Comparison of ENCODE assay signal across 9 cellular contexts in the genomic region with DNA sequence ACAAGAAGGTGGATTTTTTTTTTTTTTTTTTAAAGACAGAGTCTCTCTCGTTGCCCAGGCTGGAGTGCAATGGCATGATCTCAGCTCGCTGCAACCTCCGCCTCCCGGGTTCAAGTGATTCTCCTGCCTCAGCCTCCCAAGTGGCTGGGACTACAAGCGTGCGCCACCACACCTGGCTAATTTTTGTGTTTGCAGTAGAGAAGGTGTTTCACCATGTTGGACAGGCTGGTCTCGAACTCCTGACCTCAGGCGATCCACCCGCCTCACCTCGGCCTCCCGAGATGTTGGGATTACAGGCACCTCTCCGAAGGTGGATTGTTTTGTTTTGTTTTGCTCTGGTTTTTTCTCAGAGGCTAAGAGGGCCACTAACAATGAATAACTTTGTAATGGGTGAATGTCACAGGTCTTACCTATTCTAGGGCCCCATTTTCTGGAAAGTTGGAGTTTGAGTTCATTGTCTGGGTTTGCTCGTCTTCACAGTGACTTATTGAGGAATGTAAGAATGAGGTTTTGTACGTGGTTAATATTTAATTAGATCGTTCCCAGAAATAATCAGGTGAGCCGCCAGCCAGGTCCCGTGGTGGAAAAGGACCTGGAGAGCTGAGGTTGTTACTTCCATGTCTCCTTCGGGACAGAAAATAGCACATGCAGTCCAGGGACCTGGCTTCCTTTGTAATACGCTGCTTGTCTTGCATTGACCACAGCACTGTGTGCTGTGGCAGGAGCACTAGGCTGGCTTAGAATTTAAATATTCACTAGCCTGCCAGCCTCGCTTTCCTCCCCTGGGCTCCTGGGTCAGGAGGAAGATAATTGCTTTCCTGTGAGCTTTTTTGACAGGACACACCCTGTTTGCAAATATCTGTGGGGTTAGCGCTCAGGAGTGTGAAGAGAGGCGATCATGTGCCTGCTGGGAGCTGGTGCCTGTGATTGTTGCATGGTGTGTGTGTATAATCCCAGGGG. TPM values are rescaled to one million over a fixed set of nuclear protein-coding genes. Genes with fewer than 3 reads are reported as not detected.
DNase-seq lines count a peak whose midpoint lies in the region; ATAC-seq and TF ChIP-seq lines count a peak whose summit lies in the region.
"Had no signal": no experiment of that assay in that cellular context is flagged by ENCODE, and none has a peak within 500 bp of the region (broad histone marks: within the 10 kb centered on the region; RNA-seq: fewer than 3 reads in every experiment).

No MANE protein-coding gene starts in this region.

- H3K9me3 ChIP-seq in tibial artery (no peaks in the 10 kb centered on the region), thyroid gland (no peaks in the 10 kb centered on the region)
- H3K9me3 ChIP-seq: psoas muscle had no signal

- H3K36me3 ChIP-seq in rectal smooth muscle tissue (ENCODE audit: control insufficient read depth, insufficient read depth, low read length) (no peaks in the 10 kb centered on the region), tibial artery (no peaks in the 10 kb centered on the region), thyroid gland (no peaks in the 10 kb centered on the region)

- DNase-seq in SIG-M5 treated with dmso at 0.1 percent for 504 hours (lab: John Stamatoyannopoulos, UW; ENCODE audit: unreplicated experiment) (peak; percentile 6), SIG-M5 (lab: John Stamatoyannopoulos, UW) (no peak), NCI-H526 treated with DMSO at 0.1 percent for 48 hours (lab: John Stamatoyannopoulos, UW) (peak; percentile 94), epithelial cell of prostate (ENCODE audit: low read depth, low spot score) (no peak), tibial artery (no peak), thyroid gland (no peak)
- DNase-seq: psoas muscle had no signal

- H3K27me3 ChIP-seq in rectal smooth muscle tissue (ENCODE audit: control insufficient read depth, insufficient read depth, low read length): no peaks in the 10 kb centered on the region
- no peaks in the 10 kb centered on the region for H3K27me3 ChIP-seq in tibial artery
- H3K27me3 ChIP-seq in thyroid gland: no peaks in the 10 kb centered on the region

- 93% methylated on average over 22 of the region's 22 CpGs for WGBS in thyroid gland, 2 donors

- TF ChIP-seq CTCF in tibial artery (IDR thresholded peaks at IDR 0.05) (no peak), thyroid gland (IDR thresholded peaks at IDR 0.05) (no peak)

- intact Hi-C loops in tibial artery (cut with DNase I; ENCODE audit: low total_unique reads): no loop called here
- intact Hi-C loops in thyroid gland (cut with DNase I): no loop called here

- peak overlapping the region; percentile 11 for H3K4me3 ChIP-seq in rectal smooth muscle tissue (ENCODE audit: low read length)
- H3K4me3 ChIP-seq in tibial artery: no peak overlapping the region
- no peak overlapping the region for H3K4me3 ChIP-seq in thyroid gland (replicated peaks in 1 of 3)

- ATAC-seq in GM21576 (IDR thresholded peaks at IDR 0.05; ENCODE audit: unreplicated experiment): no peak
- ATAC-seq: psoas muscle had no signal

- H3K27ac ChIP-seq in epithelial cell of prostate (peak overlapping the region; percentile 74), rectal smooth muscle tissue (ENCODE audit: low read depth, low read length) (no peak overlapping the region), tibial artery (peak overlapping the region in 1 of 2 donors; percentile 67), thyroid gland (no peak overlapping the region)
- H3K27ac ChIP-seq: psoas muscle had no signal

- H3K4me1 ChIP-seq in rectal smooth muscle tissue (ENCODE audit: control insufficient read depth, insufficient read depth, low read length) (peaks cover 2% of the 10 kb centered on the region), tibial artery (peaks cover 0 to 28% (median 15%) of the 10 kb centered on the region in 4 donors), thyroid gland (peaks cover 23 to 47% of the 10 kb centered on the region in 2 donors)

- H3K9ac ChIP-seq in rectal smooth muscle tissue (ENCODE audit: low read length): no peak overlapping the region

- TF ChIP-seq POLR2A in thyroid gland (IDR thresholded peaks at IDR 0.05): no peak

RNA-seq across cellular contexts. Expression of a gene that starts 2.3 kb away (rescaled TPM):
- total RNA-seq in thyroid gland: 10 to 100 TPM; 50.2 to 92.7 (median 56.2) TPM

RNA-seq across cellular contexts. Expression of a gene that starts 58.3 kb away (rescaled TPM):
- total RNA-seq in thyroid gland: 10 to 100 TPM; 35.6 to 66.1 (median 63.5) TPM

Comparison
In these comparisons a context has a peak if more than half of its experiments do, and no peak if none do; other contexts are left out.
1. DNase-seq: peak in SIG-M5 treated with dmso at 0.1 percent for 504 hours (single experiment) and NCI-H526 treated with DMSO at 0.1 percent for 48 hours (single experiment); none in SIG-M5 (single experiment), epithelial cell of prostate (single experiment), tibial artery (0 of 2) and thyroid gland (0 of 2).